14 cellular contexts compared by ENCODE assay signal in genomic region chr1:117609471-117609911, GRCh38. TPM values are rescaled to one million over a fixed set of nuclear protein-coding genes. Genes with fewer than 3 reads are reported as not detected.
DNase-seq lines count a peak whose midpoint lies in the region; ATAC-seq and TF ChIP-seq lines count a peak whose summit lies in the region.
"Had no signal": no experiment of that assay in that cellular context is flagged by ENCODE, and none has a peak within 500 bp of the region (broad histone marks: within the 10 kb centered on the region; RNA-seq: fewer than 3 reads in every experiment).

No MANE protein-coding gene starts in this region.

- peaks cover 75% of the 10 kb centered on the region for H3K4me1 Mint-ChIP-seq in activated CD8-positive, alpha-beta memory T cell treated with anti-CD3 and anti-CD28 coated beads, Interleukin-2, amount 10 ng/mL, durations not matched to agents 7 days and 5 days

- CTCF ChIA-PET in activated CD8-positive, alpha-beta memory T cell treated with anti-CD3 and anti-CD28 coated beads, Interleukin-2, amount 10 ng/mL, durations not matched to agents 7 days and 5 days (lab: Charles Lee) = interaction anchor here (1.4 to 5.5 kb wide), 4 partner anchors 17 to 75 kb away, joined by 5 to 54 read pairs (median 29); no protein-coding TSS in a partner anchor

- H3K4me3 ChIP-seq in endocrine pancreas (ENCODE audit: control insufficient read depth, insufficient read depth, low read length) = peak overlapping the region; percentile 93
- no peak overlapping the region for H3K4me3 ChIP-seq in muscle layer of colon (ENCODE audit: low read depth in 1 of 2, low read length in 2 of 2)
- H3K4me3 ChIP-seq in vagina = peak overlapping the region; percentile 10 to 23
- H3K4me3 ChIP-seq: right lobe of liver had no signal

- H3K27me3 Mint-ChIP-seq in activated CD8-positive, alpha-beta memory T cell treated with anti-CD3 and anti-CD28 coated beads, Interleukin-2, amount 10 ng/mL, durations not matched to agents 7 days and 5 days = peaks cover 3% of the 10 kb centered on the region
- H3K27me3 Mint-ChIP-seq: activated T-cell treated with anti-CD3 and anti-CD28 coated beads, Interleukin-2, amount 50 U/mL, for 24 hours had no signal

- H3K27ac Mint-ChIP-seq in activated CD8-positive, alpha-beta memory T cell treated with anti-CD3 and anti-CD28 coated beads, Interleukin-2, amount 10 ng/mL, durations not matched to agents 7 days and 5 days = no peak overlapping the region
- H3K27ac Mint-ChIP-seq: activated T-cell treated with anti-CD3 and anti-CD28 coated beads, Interleukin-2, amount 50 U/mL, for 24 hours had no signal

- H3K9me3 Mint-ChIP-seq in activated CD8-positive, alpha-beta memory T cell treated with anti-CD3 and anti-CD28 coated beads, Interleukin-2, amount 10 ng/mL, durations not matched to agents 7 days and 5 days (ENCODE audit: low read depth) = no peaks in the 10 kb centered on the region
- H3K9me3 Mint-ChIP-seq: activated T-cell treated with anti-CD3 and anti-CD28 coated beads, Interleukin-2, amount 50 U/mL, for 24 hours had no signal

- TF ChIP-seq CTCF in vagina (IDR thresholded peaks at IDR 0.05) = no peak

- H3K9me3 ChIP-seq in endocrine pancreas (ENCODE audit: control insufficient read depth, low read length) (no peaks in the 10 kb centered on the region), muscle layer of colon (ENCODE audit: low read length) (no peaks in the 10 kb centered on the region), vagina (no peaks in the 10 kb centered on the region)
- H3K9me3 ChIP-seq: colonic mucosa, right lobe of liver had no signal

- TF ChIP-seq POLR2A in vagina (IDR thresholded peaks at IDR 0.05) = no peak

- H3K27me3 ChIP-seq in endocrine pancreas (ENCODE audit: control insufficient read depth, insufficient read depth, low read length) = no peaks in the 10 kb centered on the region
- no peaks in the 10 kb centered on the region for H3K27me3 ChIP-seq in muscle layer of colon (ENCODE audit: control insufficient read depth in 1 of 2, insufficient read depth in 2 of 2, low read length in 2 of 2)
- no peaks in the 10 kb centered on the region for H3K27me3 ChIP-seq in vagina
- H3K27me3 ChIP-seq: colonic mucosa, right lobe of liver had no signal

- no peak overlapping the region for H3K9ac ChIP-seq in endocrine pancreas (ENCODE audit: control insufficient read depth, insufficient read depth, low read length)
- no peak overlapping the region for H3K9ac ChIP-seq in muscle layer of colon (ENCODE audit: low read length)

- H3K4me1 ChIP-seq in endocrine pancreas (ENCODE audit: control insufficient read depth, insufficient read depth, low read length) (peaks cover 9% of the 10 kb centered on the region), muscle layer of colon (ENCODE audit: insufficient read depth, low read length) (peaks cover 49% of the 10 kb centered on the region), vagina (peaks cover 43% of the 10 kb centered on the region)

- ATAC-seq in activated CD8-positive, alpha-beta memory T cell treated with anti-CD3 and anti-CD28 coated beads, Interleukin-2, amount 10 ng/mL, durations not matched to agents 7 days and 5 days = no peak
- ATAC-seq: right lobe of liver had no signal

- H3K27ac ChIP-seq in muscle layer of colon (ENCODE audit: low read depth, low read length) (peak overlapping the region; percentile 4), vagina (peak overlapping the region; percentile 63)
- H3K27ac ChIP-seq: colonic mucosa, right lobe of liver had no signal

- no peaks in the 10 kb centered on the region for H3K36me3 ChIP-seq in endocrine pancreas (ENCODE audit: control insufficient read depth, insufficient read depth, low read length)
- no peaks in the 10 kb centered on the region for H3K36me3 ChIP-seq in muscle layer of colon (ENCODE audit: insufficient read depth, low read length)
- no peaks in the 10 kb centered on the region for H3K36me3 ChIP-seq in vagina
- H3K36me3 ChIP-seq: colonic mucosa, right lobe of liver had no signal

- H3K4me3 Mint-ChIP-seq in activated CD8-positive, alpha-beta memory T cell treated with anti-CD3 and anti-CD28 coated beads, Interleukin-2, amount 10 ng/mL, durations not matched to agents 7 days and 5 days = peak overlapping the region; percentile 40
- H3K4me3 Mint-ChIP-seq: activated T-cell treated with anti-CD3 and anti-CD28 coated beads, Interleukin-2, amount 50 U/mL, for 24 hours had no signal

- H3K36me3 Mint-ChIP-seq in activated CD8-positive, alpha-beta memory T cell treated with anti-CD3 and anti-CD28 coated beads, Interleukin-2, amount 10 ng/mL, durations not matched to agents 7 days and 5 days = peaks cover 63% of the 10 kb centered on the region

- intact Hi-C loops in vagina (cut with DNase I) = no loop called here

- DNase-seq in activated CD8-positive, alpha-beta memory T cell treated with anti-CD3 and anti-CD28 coated beads, Interleukin-2, amount 10 ng/mL, durations not matched to agents 7 days and 5 days = no peak
- DNase-seq in activated CD8-positive, alpha-beta memory T cell treated with anti-CD3 and anti-CD28 coated beads for 24 hours = no peak
- DNase-seq in vagina (ENCODE audit: extremely low spot score in 2 of 2) (peak; percentile 85 to 90), DMS53 (lab: John Stamatoyannopoulos, UW) (no peak), A172 (ENCODE audit: low spot score) (no peak), NCI-H345 treated with DMSO at 0.1 percent for 48 hours (lab: John Stamatoyannopoulos, UW; ENCODE audit: unreplicated experiment) (no peak)
- DNase-seq: activated CD4-positive, CD25-positive, alpha-beta regulatory T cell; activated T-cell treated with anti-CD3 and anti-CD28 coated beads, Interleukin-2, amount 50 U/mL, for 24 hours; colonic mucosa; Karpas-422; NCI-H187 had no signal

RNA-seq across cellular contexts. Expression of gene TENT5C, which starts 3.6 kb away (rescaled TPM):
- 10 to 100 TPM; 41.6 to 50.3 TPM for total RNA-seq in activated CD8-positive, alpha-beta memory T cell treated with anti-CD3 and anti-CD28 coated beads, Interleukin-2, amount 10 ng/mL, durations not matched to agents 7 days and 5 days
- 4.2 TPM for total RNA-seq in vagina
- total RNA-seq in A172 (2014; rRNA removed; shearing (Covaris generic)) = 0.12 and 0.31 TPM in 2 replicates

Comparison
In these comparisons a context has a peak if more than half of its experiments do, and no peak if none do; other contexts are left out.
1. DNase-seq: peak in vagina (2 of 2); none in activated CD8-positive, alpha-beta memory T cell treated with anti-CD3 and anti-CD28 coated beads, Interleukin-2, amount 10 ng/mL, durations not matched to agents 7 days and 5 days (single experiment), activated CD8-positive, alpha-beta memory T cell treated with anti-CD3 and anti-CD28 coated beads for 24 hours (single experiment), DMS53 (single experiment), A172 (single experiment) and NCI-H345 treated with DMSO at 0.1 percent for 48 hours (single experiment).
2. H3K4me3 ChIP-seq: peak in endocrine pancreas (single experiment) and vagina (2 of 2); none in muscle layer of colon (0 of 2).